In genomic region chr4:8747467-8747841, GRCh38 we compare ENCODE assay signal across 17 cellular contexts.
"Had no signal": no experiment of that assay in that cellular context is flagged by ENCODE, and none has a peak within 500 bp of the region (broad histone marks: within the 10 kb centered on the region; RNA-seq: fewer than 3 reads in every experiment).

No MANE protein-coding gene starts in this region.

- H3K4me1 Mint-ChIP-seq: nephron; stimulated activated memory B cell treated with anti-CD40 and anti-IgM and Interleukin-4, amounts not matched to agents 10 μg/mL and 1 μg/mL and 100 μg/mL, for 72 hours had no signal

- H3K36me3 ChIP-seq: colonic mucosa, left lung, spleen, WERI-Rb-1 had no signal

- ATAC-seq: left lung; psoas muscle; stimulated activated memory B cell treated with anti-CD40 and anti-IgM and Interleukin-4, amounts not matched to agents 10 μg/mL and 1 μg/mL and 100 μg/mL, for 72 hours had no signal

- H3K27ac ChIP-seq: colonic mucosa, left lung, psoas muscle, spleen, WERI-Rb-1 had no signal

- H3K4me1 ChIP-seq: colonic mucosa, left lung, psoas muscle, spleen had no signal

- H3K4me3 ChIP-seq: colonic mucosa, left lung, psoas muscle, spleen had no signal

- H3K27ac Mint-ChIP-seq: nephron; stimulated activated memory B cell treated with anti-CD40 and anti-IgM and Interleukin-4, amounts not matched to agents 10 μg/mL and 1 μg/mL and 100 μg/mL, for 72 hours had no signal

- H3K27me3 ChIP-seq: colonic mucosa had no signal

- H3K9me3 ChIP-seq: colonic mucosa, left lung, psoas muscle, spleen had no signal

- DNase-seq: activated CD4-positive, alpha-beta T cell treated with anti-CD3 and anti-CD28 coated beads for 1 hour; activated CD4-positive, alpha-beta T cell treated with anti-CD3 and anti-CD28 coated beads, Interleukin-2, amount 50 U/mL, for 4 hours; activated naive CD4-positive, alpha-beta T cell; central memory CD4-positive, alpha-beta T cell; colonic mucosa; hypothalamus; mesenchymal stem cell; occipital lobe; stimulated activated CD4-positive, alpha-beta T cell treated with anti-CD3 and anti-CD28 coated beads, Interleukin-4, amount 100 ng/mL, for 4 hours; SW 1271 had no signal

- H3K36me3 Mint-ChIP-seq: brain; stimulated activated memory B cell treated with anti-CD40 and anti-IgM and Interleukin-4, amounts not matched to agents 10 μg/mL and 1 μg/mL and 100 μg/mL, for 72 hours had no signal

- H3K4me3 Mint-ChIP-seq: nephron; stimulated activated memory B cell treated with anti-CD40 and anti-IgM and Interleukin-4, amounts not matched to agents 10 μg/mL and 1 μg/mL and 100 μg/mL, for 72 hours had no signal
